ENCODE assay signal across 8 cellular contexts in the genomic region with DNA sequence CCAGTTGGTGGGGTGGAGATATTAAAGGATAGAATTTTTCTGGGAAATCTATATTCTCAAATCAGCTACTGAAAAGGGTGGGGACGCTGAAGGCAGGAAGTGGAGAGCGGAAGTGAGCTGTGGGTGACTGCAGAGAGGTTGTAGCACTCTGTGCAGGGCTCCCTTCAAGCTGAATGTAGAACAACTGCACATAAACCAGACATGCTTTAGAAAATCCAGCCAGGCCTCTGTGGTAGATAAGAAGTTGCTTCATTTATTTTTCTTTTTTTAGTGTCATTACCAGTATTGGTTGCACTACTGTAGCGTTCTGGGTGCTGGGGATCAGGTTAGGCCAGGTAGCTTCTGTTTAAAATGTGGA.
DNase-seq lines count a peak whose midpoint lies in the region; ATAC-seq and TF ChIP-seq lines count a peak whose summit lies in the region.

No MANE protein-coding gene starts in this region.

- H3K4me3 Mint-ChIP-seq in nephron progenitor cell: no peak overlapping the region

- no peak for TF ChIP-seq CTCF in nephron progenitor cell (IDR thresholded peaks at IDR 0.05)

- peaks cover 14% of the 10 kb centered on the region for H3K27me3 Mint-ChIP-seq in nephron progenitor cell (ENCODE audit: low read depth, poor library complexity)

- peak overlapping the region; percentile 1 for H3K27ac Mint-ChIP-seq in nephron progenitor cell

- DNase-seq in NOMO-1 treated with DMSO at 0.1 percent for 48 hours (lab: John Stamatoyannopoulos, UW; ENCODE audit: unreplicated experiment): peak; percentile 79
- DNase-seq in activated naive CD4-positive, alpha-beta T cell treated with anti-CD3 and anti-CD28 coated beads, Interleukin-2, amount 50 U/mL, for 16 hours: peak; percentile 47
- DNase-seq in nephron progenitor cell: no peak
- DNase-seq in COR-L47 (lab: John Stamatoyannopoulos, UW): no peak
- DNase-seq in NCI-H128 (lab: John Stamatoyannopoulos, UW; ENCODE audit: unreplicated experiment): no peak
- no peak for DNase-seq in HuH-7.5 (ENCODE audit: low spot score)

- H3K9me3 Mint-ChIP-seq in nephron progenitor cell: peaks cover 10% of the 10 kb centered on the region

- peaks cover 48% of the 10 kb centered on the region for H3K4me1 Mint-ChIP-seq in nephron progenitor cell

- H3K36me3 Mint-ChIP-seq in nephron progenitor cell (ENCODE audit: low read depth): no peaks in the 10 kb centered on the region

- peak; percentile 80 for ATAC-seq in GM18505 (IDR thresholded peaks at IDR 0.05; ENCODE audit: unreplicated experiment)
- peak; percentile 84 for ATAC-seq in HG02642 (IDR thresholded peaks at IDR 0.05; ENCODE audit: poor library complexity, unreplicated experiment)

- no peak for TF ChIP-seq POLR2A in GM18505 (IDR thresholded peaks at IDR 0.05; ENCODE audit: borderline replicate concordance, extremely low read depth, insufficient read depth, insufficient read length)

Comparison
In these comparisons a context has a peak if more than half of its experiments do, and no peak if none do; other contexts are left out.
1. DNase-seq: peak in NOMO-1 treated with DMSO at 0.1 percent for 48 hours (single experiment) and activated naive CD4-positive, alpha-beta T cell treated with anti-CD3 and anti-CD28 coated beads, Interleukin-2, amount 50 U/mL, for 16 hours (single experiment); none in nephron progenitor cell (single experiment), COR-L47 (single experiment), NCI-H128 (single experiment) and HuH-7.5 (single experiment).